8 cellular contexts compared by ENCODE assay signal in genomic region chr19:2149980-2150793, GRCh38. TPM values are rescaled to one million over a fixed set of nuclear protein-coding genes. Genes with fewer than 3 reads are reported as not detected.
DNase-seq lines count a peak whose midpoint lies in the region; ATAC-seq, FAIRE-seq and TF ChIP-seq lines count a peak whose summit lies in the region.

No MANE protein-coding gene starts in this region.

- H3K27me3 ChIP-seq in foreskin keratinocyte: no peaks in the 10 kb centered on the region

- intact Hi-C loops in activated CD4-positive, alpha-beta T cell treated with anti-CD3 and anti-CD28 coated beads for 36 hours (cut with DNase I, micrococcal nuclease): loop anchor here (2.0 to 10.0 kb wide), 7 partner anchors 65 to 465 kb away; partner anchors contain the start of genes BTBD2 (in 1 of the 2), PLEKHJ1 (in 1 of the 2) and SF3A2 (in 1 of the 2)

- no peaks in the 10 kb centered on the region for H3K9me3 Mint-ChIP-seq in activated CD4-positive, alpha-beta T cell treated with anti-CD3 and anti-CD28 coated beads for 36 hours (ENCODE audit: low read depth)

- no peaks in the 10 kb centered on the region for H3K27me3 Mint-ChIP-seq in activated CD4-positive, alpha-beta T cell treated with anti-CD3 and anti-CD28 coated beads for 36 hours
- no peaks in the 10 kb centered on the region for H3K27me3 Mint-ChIP-seq in T-helper 17 cell

- peaks cover 50% of the 10 kb centered on the region for H3K4me1 Mint-ChIP-seq in activated CD4-positive, alpha-beta T cell treated with anti-CD3 and anti-CD28 coated beads for 36 hours
- H3K4me1 Mint-ChIP-seq in T-helper 17 cell: peaks cover 28% of the 10 kb centered on the region

- H3K27ac Mint-ChIP-seq in activated CD4-positive, alpha-beta T cell treated with anti-CD3 and anti-CD28 coated beads for 36 hours: peak overlapping the region; percentile 89
- H3K27ac Mint-ChIP-seq in T-helper 17 cell: peak overlapping the region; percentile 88

- no peak for ATAC-seq in activated CD4-positive, alpha-beta T cell treated with anti-CD3 and anti-CD28 coated beads for 36 hours
- ATAC-seq in T-helper 17 cell (no peak), foreskin keratinocyte (no peak), HG03378 (IDR thresholded peaks at IDR 0.05; ENCODE audit: unreplicated experiment) (no peak), HG02642 (IDR thresholded peaks at IDR 0.05; ENCODE audit: poor library complexity, unreplicated experiment) (no peak)

- TF ChIP-seq CTCF in foreskin keratinocyte (conservative IDR thresholded peaks at IDR 0.05): no peak

- CTCF ChIA-PET in activated CD4-positive, alpha-beta T cell treated with anti-CD3 and anti-CD28 coated beads for 36 hours (lab: Charles Lee): interaction anchor here (0.6 to 0.7 kb wide), 2 partner anchors 89 to 133 kb away, joined by 3 to 4 read pairs; no protein-coding TSS in a partner anchor

- no peaks in the 10 kb centered on the region for H3K9me3 ChIP-seq in T-helper 17 cell (ENCODE audit: control insufficient read depth, low read length, poor library complexity, severe bottlenecking)

- peak; percentile 29 for DNase-seq in activated CD4-positive, alpha-beta T cell treated with anti-CD3 and anti-CD28 coated beads for 36 hours
- no peak for DNase-seq in activated CD4-positive, alpha-beta T cell treated with anti-CD3 and anti-CD28 coated beads for 4 hours
- DNase-seq in T-helper 17 cell: no peak
- peak in 1 of 2 donors; percentile 28 for DNase-seq in foreskin keratinocyte
- DNase-seq in retina: peak; percentile 72
- no peak for DNase-seq in GM19239 (ENCODE audit: insufficient read length, low spot score)

- peak overlapping the region; percentile 81 for H3K4me3 Mint-ChIP-seq in activated CD4-positive, alpha-beta T cell treated with anti-CD3 and anti-CD28 coated beads for 36 hours
- H3K4me3 Mint-ChIP-seq in T-helper 17 cell: peak overlapping the region; percentile 90

- no peak for FAIRE-seq in GM19239 (lab: Jason Lieb, UNC)

- POLR2A ChIA-PET in activated CD4-positive, alpha-beta T cell treated with anti-CD3 and anti-CD28 coated beads for 36 hours (lab: Charles Lee): interaction anchor here (0.6 kb wide), 1 partner anchor 24 kb away, joined by 3 read pairs; no protein-coding TSS in a partner anchor

- H3K36me3 Mint-ChIP-seq in activated CD4-positive, alpha-beta T cell treated with anti-CD3 and anti-CD28 coated beads for 36 hours (ENCODE audit: low read depth): peaks cover 14% of the 10 kb centered on the region
- peaks cover 2% of the 10 kb centered on the region for H3K36me3 Mint-ChIP-seq in T-helper 17 cell (ENCODE audit: low read depth)

- H3K27ac ChIP-seq in foreskin keratinocyte: peak overlapping the region; percentile 91

- no peaks in the 10 kb centered on the region for H3K4me1 ChIP-seq in foreskin keratinocyte

RNA-seq across cellular contexts. Expression of gene AP3D1, which starts 1.2 kb away (rescaled TPM):
- total RNA-seq in activated CD4-positive, alpha-beta T cell treated with anti-CD3 and anti-CD28 coated beads for 36 hours: 100 to 1,000 TPM in 1 of 2 experiments, 10 to 100 TPM in 1; 82.7 to 105 TPM
- total RNA-seq in T-helper 17 cell: 10 to 100 TPM; 82.2 to 86.0 TPM
- total RNA-seq in foreskin keratinocyte: 123 and 138 TPM in 2 replicates
- polyA plus RNA-seq in foreskin keratinocyte: 78.5 and 81.7 TPM in 2 replicates

RNA-seq across cellular contexts. Expression of gene DOT1L, which starts 13.5 kb away (rescaled TPM):
- 10 to 100 TPM; 62.5 to 73.8 TPM for total RNA-seq in activated CD4-positive, alpha-beta T cell treated with anti-CD3 and anti-CD28 coated beads for 36 hours
- total RNA-seq in T-helper 17 cell: 10 to 100 TPM; 32.3 to 42.1 TPM
- total RNA-seq in foreskin keratinocyte: 8.4 and 10.7 TPM in 2 replicates
- 4.9 and 5.6 TPM in 2 replicates for polyA plus RNA-seq in foreskin keratinocyte

RNA-seq across cellular contexts. Expression of gene IZUMO4, which starts 53.5 kb away (rescaled TPM):
- 10 to 100 TPM; 15.2 to 16.6 TPM for total RNA-seq in activated CD4-positive, alpha-beta T cell treated with anti-CD3 and anti-CD28 coated beads for 36 hours
- total RNA-seq in T-helper 17 cell (10 to 100 TPM; 12.3 to 19.8 TPM), foreskin keratinocyte (2.0 and 3.1 TPM in 2 replicates)
- polyA plus RNA-seq in foreskin keratinocyte: 3.8 and 4.4 TPM in 2 replicates

RNA-seq across cellular contexts. Expression of gene MOB3A, which starts 54.1 kb away (rescaled TPM):
- 100 to 1,000 TPM; 148 to 156 TPM for total RNA-seq in activated CD4-positive, alpha-beta T cell treated with anti-CD3 and anti-CD28 coated beads for 36 hours
- total RNA-seq in T-helper 17 cell (100 to 1,000 TPM; 108 to 162 TPM), foreskin keratinocyte (30.1 and 32.9 TPM in 2 replicates)
- polyA plus RNA-seq in foreskin keratinocyte: 36.0 and 37.8 TPM in 2 replicates

Comparison
In these comparisons a context has a peak if more than half of its experiments do, and no peak if none do; other contexts are left out.
1. DNase-seq: peak in activated CD4-positive, alpha-beta T cell treated with anti-CD3 and anti-CD28 coated beads for 36 hours (single experiment) and retina (single experiment); none in activated CD4-positive, alpha-beta T cell treated with anti-CD3 and anti-CD28 coated beads for 4 hours (0 of 2), T-helper 17 cell (0 of 3) and GM19239 (single experiment).